Comparison of ENCODE assay signal across 8 cellular contexts in the genomic region with DNA sequence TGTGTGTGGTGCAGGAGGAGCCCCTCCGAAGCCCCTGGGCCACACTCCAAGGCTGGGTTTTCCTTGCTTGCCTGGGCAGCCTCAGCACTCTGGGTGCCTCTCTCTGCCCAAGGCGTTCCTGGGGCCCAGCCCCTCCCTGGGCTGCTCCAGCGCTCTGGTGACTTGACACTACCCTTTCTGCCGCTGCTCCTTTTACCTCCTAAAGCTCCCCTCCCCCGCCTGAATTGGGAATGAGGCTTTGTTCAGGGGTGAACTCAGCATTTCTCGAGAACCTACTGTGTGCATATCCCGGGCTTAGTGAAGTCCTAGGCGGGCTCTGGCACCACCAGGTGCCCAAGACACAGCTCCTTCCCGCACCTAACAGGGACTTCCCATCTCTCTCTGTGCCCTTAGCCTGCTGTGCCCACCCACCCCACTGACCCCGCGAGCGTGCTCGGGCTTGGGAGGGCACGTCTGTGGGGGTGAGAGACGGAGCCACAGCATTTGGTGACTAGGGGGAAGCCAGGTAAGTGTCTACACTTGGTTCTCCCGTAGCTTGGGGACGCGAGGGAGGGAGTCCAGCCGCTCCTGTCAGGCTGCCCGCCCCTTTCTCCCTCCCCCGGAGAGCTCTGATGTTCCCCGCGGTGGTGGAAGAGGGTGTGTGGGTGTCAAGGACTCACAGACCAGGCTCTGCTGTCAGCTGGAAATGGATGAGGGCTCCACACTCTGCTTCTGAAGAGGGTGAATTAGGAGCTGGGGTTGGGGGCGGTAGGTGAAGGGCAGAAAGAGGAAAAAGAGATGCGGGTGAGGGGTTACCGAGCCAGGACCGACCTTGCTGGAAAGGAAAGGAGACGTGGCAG. TPM values are rescaled to one million over a fixed set of nuclear protein-coding genes. Genes with fewer than 3 reads are reported as not detected.
DNase-seq lines count a peak whose midpoint lies in the region; ATAC-seq and TF ChIP-seq lines count a peak whose summit lies in the region.

No MANE protein-coding gene starts in this region.

- H2AFZ ChIP-seq in PC-9 = peak overlapping the region; percentile 79

- peaks cover 6% of the 10 kb centered on the region; the same call in 1 of the 2 replicates for H3F3A ChIP-seq in PC-9 (ENCODE audit: insufficient read depth, low read depth)

- WGBS in spleen, 5 donors = 3 to 11% (median 7%) methylated on average over 27 to 28 of the region's 28 CpGs

- no peak for DNase-seq in Right ventricle myocardium inferior (ENCODE audit: missing footprints)
- DNase-seq in cardiac septum (ENCODE audit: low spot score) = no peak
- peak; percentile 53 to 54 for DNase-seq in PC-9
- peak; percentile 29 for DNase-seq in brain microvascular endothelial cell
- peak; percentile 51 for DNase-seq in iris pigment epithelial cell (ENCODE audit: low read depth)
- peak; percentile 85 for DNase-seq in spleen
- DNase-seq in NCI-H226 = no peak
- no peak for DNase-seq in SW 1271 (lab: John Stamatoyannopoulos, UW)

- peaks cover 6% of the 10 kb centered on the region for H4K20me1 ChIP-seq in PC-9 (ENCODE audit: insufficient read depth)

- CTCF ChIA-PET in PC-9 (lab: Charles Lee) = interaction anchor here (0.5 to 1.0 kb wide), 3 partner anchors 10 to 117 kb away, joined by 3 to 8 read pairs (median 5); no protein-coding TSS in a partner anchor

- H3K27ac ChIP-seq in PC-9 (peak overlapping the region; percentile 45), brain microvascular endothelial cell (no peak overlapping the region), spleen (peak overlapping the region in 4 of 8 donors; percentile 49 to 87 (median 82))

- peaks cover 9% of the 10 kb centered on the region; the same call in 1 of the 2 replicates for H3K4me1 ChIP-seq in PC-9 (replicated peaks; ENCODE audit: insufficient read depth)
- H3K4me1 ChIP-seq in spleen = peaks cover 27 to 85% (median 63%) of the 10 kb centered on the region in 6 donors

- H3K27me3 ChIP-seq in PC-9 (ENCODE audit: insufficient read depth, low read depth) (no peaks in the 10 kb centered on the region), brain microvascular endothelial cell (replicated peaks) (peaks cover 34% of the 10 kb centered on the region), spleen (replicated peaks in 1 of 7) (peaks cover 0 to 68% (median 28%) of the 10 kb centered on the region in 7 donors)

- POLR2A ChIA-PET in PC-9 (lab: Charles Lee; ENCODE audit: unreplicated experiment) = interaction anchor here (0.5 kb wide), 1 partner anchor 57 kb away, joined by 4 read pairs; a partner anchor contains a TSS

- no peaks in the 10 kb centered on the region for H3K9me2 ChIP-seq in PC-9 (ENCODE audit: insufficient read depth)

- peaks cover 25% of the 10 kb centered on the region for H3K79me2 ChIP-seq in PC-9 (ENCODE audit: low read depth)

- H3K36me3 ChIP-seq in PC-9 (ENCODE audit: low read depth) = no peaks in the 10 kb centered on the region
- H3K36me3 ChIP-seq in brain microvascular endothelial cell (replicated peaks) = no peaks in the 10 kb centered on the region
- no peaks in the 10 kb centered on the region for H3K36me3 ChIP-seq in spleen

- peak; percentile 21 for ATAC-seq in Right ventricle myocardium inferior

- no peak for TF ChIP-seq POLR2A in spleen (IDR thresholded peaks at IDR 0.05)

- in situ Hi-C loops in brain microvascular endothelial cell (cut with HindIII; ENCODE audit: low pct_ligation_motif_present, low sequenced_read_pairs) = no loop called here

- intact Hi-C loops in Right ventricle myocardium inferior (cut with DNase I) = loop anchor here (2.0 kb wide), 1 partner anchor 67 kb away; no protein-coding TSS in a partner anchor
- intact Hi-C loops in cardiac septum (cut with DNase I) = loop anchor here (5.0 kb wide), 1 partner anchor 68 kb away; no protein-coding TSS in a partner anchor
- intact Hi-C loops in PC-9 (cut with micrococcal nuclease; ENCODE audit: unreplicated experiment) = loop anchor here (2.0 to 5.0 kb wide), 2 partner anchors 31 to 68 kb away; a partner anchor contains a TSS
- intact Hi-C loops in spleen (cut with DNase I; ENCODE audit: low total_unique reads) = no loop called here

- no TSS peak for BruUV-seq in PC-9 (replicated peaks; lab: Mats Ljungman, UMichigan)

- no peak for TF ChIP-seq CTCF in PC-9 (conservative IDR thresholded peaks at IDR 0.05)
- TF ChIP-seq CTCF in brain microvascular endothelial cell (IDR thresholded peaks at IDR 0.05; ENCODE audit: low read depth, low read length, missing control alignments) = no peak
- TF ChIP-seq CTCF in spleen (IDR thresholded peaks at IDR 0.05 in 8 of 11, conservative IDR thresholded peaks at IDR 0.05 in 3 of 11) = no peak

- peak overlapping the region; percentile 88 for H3K4me2 ChIP-seq in PC-9

- H3K9me3 ChIP-seq in PC-9 (ENCODE audit: insufficient read depth, low read depth) = no peaks in the 10 kb centered on the region
- H3K9me3 ChIP-seq in spleen = no peaks in the 10 kb centered on the region

- H3K4me3 ChIP-seq in PC-9 (peak overlapping the region; percentile 66), brain microvascular endothelial cell (ENCODE audit: low read depth, low read length) (peak overlapping the region; percentile 50), spleen (peak overlapping the region; percentile 32 to 97 (median 68))

RNA-seq across cellular contexts. Expression of a gene that starts 1.1 kb away (rescaled TPM):
- total RNA-seq in Right ventricle myocardium inferior (17.7 TPM), cardiac septum (17.7 TPM), PC-9 (2021) (17.3 and 19.1 TPM in 2 replicates), spleen (10 to 100 TPM; 13.5 to 27.0 (median 22.2) TPM)
- polyA plus RNA-seq in spleen = 10 to 100 TPM in 1 of 3 donors, 1 to 10 TPM in 2; 7.4 to 14.2 (median 8.7) TPM

RNA-seq across cellular contexts. Expression of a gene that starts 31.1 kb away (rescaled TPM):
- total RNA-seq in Right ventricle myocardium inferior (7.6 TPM), cardiac septum (8.4 TPM), PC-9 (2021) (30.6 and 34.3 TPM in 2 replicates), spleen (10 to 100 TPM; 12.0 to 18.5 (median 15.3) TPM)
- 10 to 100 TPM in 1 of 3 donors, 1 to 10 TPM in 2; 7.1 to 10.6 (median 9.0) TPM for polyA plus RNA-seq in spleen

RNA-seq across cellular contexts. Expression of a gene that starts 34.1 kb away (rescaled TPM):
- total RNA-seq in Right ventricle myocardium inferior = 88.6 TPM
- 106 TPM for total RNA-seq in cardiac septum
- total RNA-seq in PC-9 (2021) = 82.5 and 83.7 TPM in 2 replicates
- total RNA-seq in spleen = 10 to 100 TPM; 39.6 to 93.9 (median 61.6) TPM
- 10 to 100 TPM; 25.1 to 44.4 (median 35.1) TPM for polyA plus RNA-seq in spleen

RNA-seq across cellular contexts. Expression of a gene that starts 57.2 kb away (rescaled TPM):
- total RNA-seq in Right ventricle myocardium inferior (8.5 TPM), cardiac septum (7.5 TPM), PC-9 (2021) (85.2 and 95.6 TPM in 2 replicates), spleen (10 to 100 TPM in 4 of 7 donors, 1 to 10 TPM in 3; 8.3 to 16.8 (median 11.5) TPM)
- polyA plus RNA-seq in spleen = 10 to 100 TPM in 1 of 3 donors, 1 to 10 TPM in 2; 6.0 to 10.3 (median 9.0) TPM

Comparison
In these comparisons a context has a peak if more than half of its experiments do, and no peak if none do; other contexts are left out.
1. DNase-seq: peak in PC-9 (2 of 2), brain microvascular endothelial cell (single experiment), iris pigment epithelial cell (single experiment) and spleen (single experiment); none in Right ventricle myocardium inferior (single experiment), cardiac septum (single experiment), NCI-H226 (single experiment) and SW 1271 (0 of 2).
2. Peak in every context shown above with its lines, with median percentiles within 50 percentile points of each other: H3K4me3 ChIP-seq.